25 cellular contexts compared by ENCODE assay signal in genomic region chr6:11190625-11191245, GRCh38.
"Had no signal": no experiment of that assay in that cellular context is flagged by ENCODE, and none has a peak within 500 bp of the region (broad histone marks: within the 10 kb centered on the region; RNA-seq: fewer than 3 reads in every experiment).

No MANE protein-coding gene starts in this region.

- H3K27me3 Mint-ChIP-seq: activated CD4-positive, alpha-beta memory T cell treated with anti-CD3 and anti-CD28 coated beads for 36 hours; activated CD4-positive, alpha-beta T cell treated with anti-CD3 and anti-CD28 coated beads, Interleukin-2, amount 10 ng/mL, durations not matched to agents 7 days and 5 days; activated naive CD4-positive, alpha-beta T cell treated with anti-CD3 and anti-CD28 coated beads, Interleukin-2, amount 10 ng/mL, durations not matched to agents 7 days and 5 days; activated naive CD8-positive, alpha-beta T cell treated with anti-CD3 and anti-CD28 coated beads for 36 hours; activated T-helper 17 cell treated with anti-CD3 and anti-CD28 coated beads, Interleukin-2, amount 50 U/mL, for 72 hours had no signal

- H3K4me1 Mint-ChIP-seq: activated T-helper 17 cell treated with anti-CD3 and anti-CD28 coated beads, Interleukin-2, amount 50 U/mL, for 72 hours had no signal

- H3K4me1 ChIP-seq: Peyer's patch, SJCRH30 had no signal

- H3K9ac ChIP-seq: KMS-11, SK-N-SH had no signal

- H3K4me3 Mint-ChIP-seq: activated CD4-positive, alpha-beta memory T cell treated with anti-CD3 and anti-CD28 coated beads for 36 hours; activated CD4-positive, alpha-beta T cell treated with anti-CD3 and anti-CD28 coated beads, Interleukin-2, amount 10 ng/mL, durations not matched to agents 7 days and 5 days; activated naive CD4-positive, alpha-beta T cell treated with anti-CD3 and anti-CD28 coated beads, Interleukin-2, amount 10 ng/mL, durations not matched to agents 7 days and 5 days; activated naive CD8-positive, alpha-beta T cell treated with anti-CD3 and anti-CD28 coated beads for 36 hours; activated T-helper 17 cell treated with anti-CD3 and anti-CD28 coated beads, Interleukin-2, amount 50 U/mL, for 72 hours had no signal

- DNase-seq: activated CD4-positive, alpha-beta memory T cell treated with anti-CD3 and anti-CD28 coated beads for 36 hours; activated CD4-positive, alpha-beta T cell treated with anti-CD3 and anti-CD28 coated beads, Interleukin-2, amount 10 ng/mL, durations not matched to agents 7 days and 5 days; activated CD4-positive, CD25-positive, alpha-beta regulatory T cell; activated gamma-delta T cell; activated naive CD4-positive, alpha-beta T cell treated with anti-CD3 and anti-CD28 coated beads, Interleukin-2, amount 10 ng/mL, durations not matched to agents 7 days and 5 days; activated naive CD8-positive, alpha-beta T cell treated with anti-CD3 and anti-CD28 coated beads for 36 hours; activated T-cell treated with anti-CD3 and anti-CD28 coated beads for 4 hours; activated T-cell treated with anti-CD3 and anti-CD28 coated beads, Interleukin-2, amount 50 U/mL, for 48 hours; brain microvascular endothelial cell; MG63; NCI-H1105 treated with DMSO at 0.1 percent for 48 hours; NCI-H146; NCI-H187 treated with DMSO at 0.1 percent for 48 hours; NCI-H2081 treated with DMSO at 0.1 percent for 48 hours; NCI-H446; NCI-H524; Peyer's patch; Right ventricle myocardium superior; SJCRH30; SK-N-SH; T-helper 1 cell had no signal

- H3K4me3 ChIP-seq: MG63, Peyer's patch, SJCRH30 had no signal

- H3K27me3 ChIP-seq: brain microvascular endothelial cell, MG63, Peyer's patch, SJCRH30 had no signal

- H3K27ac Mint-ChIP-seq: activated CD4-positive, alpha-beta memory T cell treated with anti-CD3 and anti-CD28 coated beads for 36 hours; activated naive CD4-positive, alpha-beta T cell treated with anti-CD3 and anti-CD28 coated beads, Interleukin-2, amount 10 ng/mL, durations not matched to agents 7 days and 5 days; activated naive CD8-positive, alpha-beta T cell treated with anti-CD3 and anti-CD28 coated beads for 36 hours had no signal

- H3K4me2 ChIP-seq: KMS-11, SK-N-SH had no signal

- H3K27ac ChIP-seq: brain microvascular endothelial cell, KMS-11, Peyer's patch, RWPE1, SJCRH30, VCaP had no signal

- H3K9me3 ChIP-seq: MG63, Peyer's patch, SJCRH30, SK-N-SH had no signal

- ATAC-seq: activated T-helper 17 cell treated with anti-CD3 and anti-CD28 coated beads, Interleukin-2, amount 50 U/mL, for 72 hours had no signal

- H3K9me3 Mint-ChIP-seq: activated CD4-positive, alpha-beta memory T cell treated with anti-CD3 and anti-CD28 coated beads for 36 hours; activated naive CD4-positive, alpha-beta T cell treated with anti-CD3 and anti-CD28 coated beads, Interleukin-2, amount 10 ng/mL, durations not matched to agents 7 days and 5 days; activated naive CD8-positive, alpha-beta T cell treated with anti-CD3 and anti-CD28 coated beads for 36 hours; activated T-helper 17 cell treated with anti-CD3 and anti-CD28 coated beads, Interleukin-2, amount 50 U/mL, for 72 hours had no signal

- H3K36me3 ChIP-seq: SJCRH30 had no signal
